13 cellular contexts compared by ENCODE assay signal in genomic region chr7:95922191-95922590, GRCh38.
"Had no signal": no experiment of that assay in that cellular context is flagged by ENCODE, and none has a peak within 500 bp of the region (broad histone marks: within the 10 kb centered on the region; RNA-seq: fewer than 3 reads in every experiment).

No MANE protein-coding gene starts in this region.

- H3K4me1 ChIP-seq: breast epithelium, lower lobe of right lung, pancreas, sigmoid colon, upper lobe of right lung had no signal

- DNase-seq: activated naive CD4-positive, alpha-beta T cell treated with Interleukin-2 at 50 U/mL for 16 hours; anterior cingulate cortex; dermis blood vessel endothelial cell; left colon; lower lobe of right lung; midbrain; pancreas; sigmoid colon; stimulated activated CD4-positive, alpha-beta T cell treated with anti-CD3 and anti-CD28 coated beads, Interleukin-12 subunit alpha, Interleukin-12 subunit beta, amount 100 ng/mL, for 4 hours; upper lobe of right lung had no signal

- H3K9me3 ChIP-seq: breast epithelium, lower lobe of right lung, sigmoid colon, thoracic aorta, upper lobe of right lung had no signal

- H3K27ac ChIP-seq: breast epithelium, epithelial cell of prostate, lower lobe of right lung, pancreas, sigmoid colon, thoracic aorta, upper lobe of right lung had no signal

- H3K27me3 ChIP-seq: breast epithelium, pancreas, sigmoid colon, upper lobe of right lung had no signal

- H3K36me3 ChIP-seq: breast epithelium, lower lobe of right lung, pancreas, sigmoid colon, thoracic aorta, upper lobe of right lung had no signal

- H3K4me3 ChIP-seq: breast epithelium, lower lobe of right lung, pancreas, sigmoid colon, thoracic aorta, upper lobe of right lung had no signal
